ENCODE assay signal across 8 cellular contexts in genomic region chr6:35688605-35689322, GRCh38. TPM values are rescaled to one million over a fixed set of nuclear protein-coding genes. Genes with fewer than 3 reads are reported as not detected.
DNase-seq lines count a peak whose midpoint lies in the region; ATAC-seq, FAIRE-seq and TF ChIP-seq lines count a peak whose summit lies in the region.

Gene FKBP5 (minus strand): TSS chr6:35688915. CDS start chr6:35642824, 46,091 bp downstream.

- 1 to 13% (median 7%) methylated on average over 8 to 80 of the region's 80 CpGs for WGBS in adrenal gland, 4 donors
- WGBS in heart right ventricle, 2 donors = 2 to 4% methylated on average over 46 to 80 of the region's 80 CpGs

- DNase-seq in GDM1 (lab: John Stamatoyannopoulos, UW) = peak; percentile 93
- peak; percentile 92 for DNase-seq in H54 (ENCODE audit: insufficient read length, low spot score)
- DNase-seq in MG63 = peak; percentile 95
- DNase-seq in T-helper 1 cell = peak; percentile 80 to 91 (median 83)
- DNase-seq in adrenal gland = peak; percentile 92 to 98 (median 96)
- DNase-seq in heart right ventricle = peak; percentile 96
- peak; percentile 84 for DNase-seq in progenitor cell of endocrine pancreas (ENCODE audit: low spot score, unreplicated experiment)
- peak; percentile 98 for DNase-seq in upper lobe of right lung

- H3K27me3 ChIP-seq in MG63 = no peaks in the 10 kb centered on the region
- H3K27me3 ChIP-seq in adrenal gland = no peaks in the 10 kb centered on the region
- H3K27me3 ChIP-seq in heart right ventricle = no peaks in the 10 kb centered on the region
- no peaks in the 10 kb centered on the region for H3K27me3 ChIP-seq in upper lobe of right lung

- peaks cover 4% of the 10 kb centered on the region for H3K4me1 Mint-ChIP-seq in progenitor cell of endocrine pancreas (ENCODE audit: low read depth)

- H3K9me3 ChIP-seq in MG63 (no peaks in the 10 kb centered on the region), adrenal gland (replicated peaks in 1 of 3) (no peaks in the 10 kb centered on the region), heart right ventricle (no peaks in the 10 kb centered on the region), upper lobe of right lung (no peaks in the 10 kb centered on the region)

- peak; percentile 91 for TF ChIP-seq POLR2A in H54 (IDR thresholded peaks at IDR 0.05; ENCODE audit: low read depth, low read length)
- peak; percentile 95 to 97 for TF ChIP-seq POLR2A in adrenal gland (IDR thresholded peaks at IDR 0.05)

- H3K27me3 Mint-ChIP-seq in progenitor cell of endocrine pancreas = peaks cover 16% of the 10 kb centered on the region

- ATAC-seq in heart right ventricle (peak; percentile 93 to 99 (median 97)), upper lobe of right lung (peak; percentile 94)

- H3K4me3 ChIP-seq in MG63 (peak within 1 kb of the TSS; percentile 64), adrenal gland (peak within 1 kb of the TSS; percentile 62 to 86 (median 75)), heart right ventricle (peak within 1 kb of the TSS; percentile 72 to 97 (median 93)), upper lobe of right lung (peak within 1 kb of the TSS; percentile 89)

- TF ChIP-seq CTCF in adrenal gland (IDR thresholded peaks at IDR 0.05) (peak in 1 of 6 experiments; percentile 9), heart right ventricle (IDR thresholded peaks at IDR 0.05) (peak in 1 of 9 donors; percentile 8), progenitor cell of endocrine pancreas (IDR thresholded peaks at IDR 0.05; ENCODE audit: unreplicated experiment) (no peak), upper lobe of right lung (IDR thresholded peaks at IDR 0.05) (no peak)

- intact Hi-C loops in adrenal gland (cut with DNase I) = loop anchor here (5.0 to 10.0 kb wide), 2 partner anchors 39 to 104 kb away; no protein-coding TSS in a partner anchor
- intact Hi-C loops in heart right ventricle (cut with DNase I) = loop anchor here (1.0 to 10.0 kb wide), 11 partner anchors 36 to 106 kb away; no protein-coding TSS in a partner anchor
- intact Hi-C loops in upper lobe of right lung (cut with DNase I) = loop anchor here (5.0 kb wide), 1 partner anchor 39 kb away; no protein-coding TSS in a partner anchor

- H3K36me3 ChIP-seq in MG63 = no peaks in the 10 kb centered on the region
- H3K36me3 ChIP-seq in adrenal gland (replicated peaks in 1 of 2) = no peaks in the 10 kb centered on the region
- peaks cover 0 to 11% (median 0%) of the 10 kb centered on the region in 9 donors for H3K36me3 ChIP-seq in heart right ventricle
- H3K36me3 ChIP-seq in upper lobe of right lung = peaks cover 10% of the 10 kb centered on the region

- no peaks in the 10 kb centered on the region for H3K36me3 Mint-ChIP-seq in progenitor cell of endocrine pancreas (ENCODE audit: insufficient read depth)

- peak within 1 kb of the TSS; percentile 78 for H3K4me3 Mint-ChIP-seq in progenitor cell of endocrine pancreas (ENCODE audit: low read depth)

- no peaks in the 10 kb centered on the region for H3K9me3 Mint-ChIP-seq in progenitor cell of endocrine pancreas (ENCODE audit: low read depth)

- peak within 1 kb of the TSS; percentile 73 for H3K27ac Mint-ChIP-seq in progenitor cell of endocrine pancreas

- peak; percentile 48 for FAIRE-seq in H54 (lab: Jason Lieb, UNC)

- H3K4me1 ChIP-seq in adrenal gland (replicated peaks in 1 of 2) = peaks cover 16 to 43% of the 10 kb centered on the region in 2 donors
- H3K4me1 ChIP-seq in heart right ventricle = peaks cover 0 to 65% (median 34%) of the 10 kb centered on the region in 9 donors
- peaks cover 37% of the 10 kb centered on the region for H3K4me1 ChIP-seq in upper lobe of right lung

- peak within 1 kb of the TSS; percentile 71 to 97 (median 90) for H3K27ac ChIP-seq in adrenal gland
- peak within 1 kb of the TSS; percentile 87 to 99 (median 93) for H3K27ac ChIP-seq in heart right ventricle
- peak within 1 kb of the TSS; percentile 95 for H3K27ac ChIP-seq in upper lobe of right lung

RNA-seq across cellular contexts. Expression of gene FKBP5, which starts in this region (rescaled TPM):
- total RNA-seq in MG63 (2014; rRNA removed; shearing (Covaris generic); ENCODE audit: low replicate concordance) = 9.4 and 10.3 TPM in 2 replicates
- 100 to 1,000 TPM in 7 of 8 donors, 10 to 100 TPM in 1; 79.8 to 234 (median 121) TPM for total RNA-seq in adrenal gland
- 100 to 1,000 TPM in 1 of 3 donors, 10 to 100 TPM in 2; 23.8 to 163 (median 65.7) TPM for polyA plus RNA-seq in adrenal gland
- 100 to 1,000 TPM in 3 of 10 donors, 10 to 100 TPM in 7; 20.3 to 151 (median 45.3) TPM for total RNA-seq in heart right ventricle
- 100 to 1,000 TPM in 1 of 2 donors, 10 to 100 TPM in 1; 40.5 to 199 TPM for polyA plus RNA-seq in heart right ventricle
- total RNA-seq in progenitor cell of endocrine pancreas = 5.9 and 6.9 TPM in 2 replicates
- total RNA-seq in upper lobe of right lung = 142 TPM

Comparison
In these comparisons a context has a peak if more than half of its experiments do, and no peak if none do; other contexts are left out.
1. Peak in every context shown above with its lines: DNase-seq, ATAC-seq, H3K4me3 ChIP-seq and H3K27ac ChIP-seq.